ENCODE assay signal across 4 cellular contexts in genomic region chr20:54436410-54436809, GRCh38. TPM values are rescaled to one million over a fixed set of nuclear protein-coding genes. Genes with fewer than 3 reads are reported as not detected.
"Had no signal": no experiment of that assay in that cellular context is flagged by ENCODE, and none has a peak within 500 bp of the region (broad histone marks: within the 10 kb centered on the region; RNA-seq: fewer than 3 reads in every experiment).

No MANE protein-coding gene starts in this region.

RNA-seq across cellular contexts. Expression of gene DOK5, which starts 39.0 kb away (rescaled TPM):
- total RNA-seq: HepG2, HT-29, K562 had no signal
- polyA plus RNA-seq: HepG2, IgD-negative memory B cell, K562 had no signal
